In the genomic region with DNA sequence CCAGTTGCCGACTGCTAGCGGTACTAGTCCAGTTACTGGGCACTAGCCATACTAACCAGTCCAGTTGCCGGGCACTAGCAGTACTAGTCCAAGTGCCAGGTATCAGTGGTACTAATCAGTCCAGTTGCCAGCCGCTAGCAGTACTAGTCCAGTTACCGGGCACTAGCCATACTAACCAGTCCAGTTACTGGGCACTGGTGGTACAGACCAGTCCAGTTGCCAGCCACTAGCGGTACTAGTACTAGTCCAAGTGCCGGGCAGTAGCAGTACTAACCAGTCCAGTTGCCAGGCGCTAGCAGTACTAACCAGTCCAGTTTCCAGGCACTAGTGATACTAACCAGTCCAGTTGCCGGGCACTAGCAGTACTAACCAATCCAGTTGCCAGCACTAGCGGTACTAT, we compare ENCODE assay signal across 31 cellular contexts.
"Had no signal": no experiment of that assay in that cellular context is flagged by ENCODE, and none has a peak within 500 bp of the region (broad histone marks: within the 10 kb centered on the region; RNA-seq: fewer than 3 reads in every experiment).

No MANE protein-coding gene starts in this region.

- H3K4me2 ChIP-seq: neural progenitor cell had no signal

- H3K27me3 ChIP-seq: left lung, neural progenitor cell, neutrophil, ovary, sigmoid colon, tibial nerve, vagina had no signal

- H3K4me1 ChIP-seq: left lung, lower lobe of right lung, prostate gland, vagina had no signal

- H2AFZ ChIP-seq: neural progenitor cell had no signal

- H3K27ac ChIP-seq: left lung, lower lobe of right lung, neural progenitor cell, neutrophil, ovary, prostate gland, sigmoid colon, tibial nerve, vagina had no signal

- H3K4me3 ChIP-seq: left lung, lower lobe of right lung, neural progenitor cell, ovary, prostate gland, sigmoid colon, tibial nerve, vagina had no signal

- H3K9me3 Mint-ChIP-seq: naive B cell; natural killer cell; stimulated activated naive CD8-positive, alpha-beta T cell treated with anti-CD3 and anti-CD28 coated beads, Interleukin-15, amount 100 ng/mL, for 72 hours; type B pancreatic cell had no signal

- H3K4me1 Mint-ChIP-seq: stimulated activated memory B cell treated with anti-CD40 and anti-IgM and Interleukin-4, amounts not matched to agents 10 μg/mL and 1 μg/mL and 100 μg/mL, for 72 hours had no signal

- ATAC-seq: left colon; lower lobe of right lung; natural killer cell; right cardiac atrium; stimulated activated memory B cell treated with anti-CD40 and anti-IgM and Interleukin-4, amounts not matched to agents 10 μg/mL and 1 μg/mL and 100 μg/mL, for 72 hours; stimulated activated naive CD8-positive, alpha-beta T cell treated with anti-CD3 and anti-CD28 coated beads, Interleukin-15, amount 100 ng/mL, for 72 hours had no signal

- H3K27me3 Mint-ChIP-seq: naive B cell; stimulated activated memory B cell treated with anti-CD40 and anti-IgM and Interleukin-4, amounts not matched to agents 10 μg/mL and 1 μg/mL and 100 μg/mL, for 72 hours; stimulated activated naive CD8-positive, alpha-beta T cell treated with anti-CD3 and anti-CD28 coated beads, Interleukin-15, amount 100 ng/mL, for 72 hours; type B pancreatic cell had no signal

- H3K9me3 ChIP-seq: left lung, lower lobe of right lung, ovary, prostate gland, sigmoid colon, vagina had no signal

- H3K27ac Mint-ChIP-seq: mesothelial cell of epicardium; naive B cell; natural killer cell; neural progenitor cell; stimulated activated memory B cell treated with anti-CD40 and anti-IgM and Interleukin-4, amounts not matched to agents 10 μg/mL and 1 μg/mL and 100 μg/mL, for 72 hours; stimulated activated naive CD8-positive, alpha-beta T cell treated with anti-CD3 and anti-CD28 coated beads, Interleukin-15, amount 100 ng/mL, for 72 hours; type B pancreatic cell had no signal

- H3K36me3 ChIP-seq: neural progenitor cell, ovary, prostate gland, sigmoid colon, vagina had no signal

- H3K4me3 Mint-ChIP-seq: mesothelial cell of epicardium; naive B cell; natural killer cell; nephron progenitor cell; neural progenitor cell; stimulated activated memory B cell treated with anti-CD40 and anti-IgM and Interleukin-4, amounts not matched to agents 10 μg/mL and 1 μg/mL and 100 μg/mL, for 72 hours; stimulated activated naive CD8-positive, alpha-beta T cell treated with anti-CD3 and anti-CD28 coated beads, Interleukin-15, amount 100 ng/mL, for 72 hours; type B pancreatic cell had no signal

- DNase-seq: hippocampal formation; kidney; left colon; left lung; lower lobe of right lung; mammary epithelial cell; mesenchymal stem cell; naive B cell; natural killer cell; nephron progenitor cell; occipital lobe; ovary; retina; right cardiac atrium; sigmoid colon; small intestine; stimulated activated CD4-positive, alpha-beta T cell treated with anti-CD3 and anti-CD28 coated beads, Interleukin-1b, Interleukin-23, amount 100 ng/mL, for 48 hours; stimulated activated CD4-positive, alpha-beta T cell treated with anti-CD3 and anti-CD28 coated beads, Interleukin-2, amount 100 ng/mL, for 48 hours; stimulated activated CD4-positive, alpha-beta T cell treated with anti-CD3 and anti-CD28 coated beads, Interleukin-4, amount 100 ng/mL, for 4 hours; stimulated activated CD8-positive, alpha-beta memory T cell treated with anti-CD3 and anti-CD28 coated beads, Interleukin-4, amount 100 ng/mL, for 48 hours; stimulated activated naive CD4-positive, alpha-beta T cell treated with Interleukin-2 at 50 U/mL for 16 hours; stimulated activated naive CD8-positive, alpha-beta T cell treated with anti-CD3 and anti-CD28 coated beads, Interleukin-15, amount 100 ng/mL, for 72 hours; substantia nigra had no signal

- FAIRE-seq: kidney, small intestine had no signal

- H3K9ac ChIP-seq: neural progenitor cell had no signal
